9 cellular contexts compared by ENCODE assay signal in the genomic region with DNA sequence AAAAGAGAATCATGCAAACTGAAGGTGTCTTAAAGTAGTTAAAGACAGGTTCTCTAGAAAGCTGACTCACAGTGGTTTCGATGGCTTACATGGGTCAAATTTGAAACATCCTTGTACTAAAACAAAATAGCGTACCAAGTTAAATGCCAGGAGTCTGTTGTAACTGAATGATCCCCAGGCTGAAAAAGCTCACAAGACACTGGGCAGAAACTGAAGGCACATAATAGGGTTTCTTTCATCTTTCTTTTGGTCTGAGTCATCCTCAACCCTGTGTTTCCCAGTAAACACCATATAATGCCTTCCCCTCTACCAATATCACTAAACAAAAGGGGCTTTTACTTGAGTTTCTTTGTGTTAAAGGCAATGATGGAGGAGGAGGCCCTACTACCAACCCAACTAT. TPM values are rescaled to one million over a fixed set of nuclear protein-coding genes. Genes with fewer than 3 reads are reported as not detected.
DNase-seq lines count a peak whose midpoint lies in the region; ATAC-seq and TF ChIP-seq lines count a peak whose summit lies in the region.
"Had no signal": no experiment of that assay in that cellular context is flagged by ENCODE, and none has a peak within 500 bp of the region (broad histone marks: within the 10 kb centered on the region; RNA-seq: fewer than 3 reads in every experiment).

No MANE protein-coding gene starts in this region.

- no peak overlapping the region for H3K4me3 Mint-ChIP-seq in activated CD8-positive, alpha-beta memory T cell treated with anti-CD3 and anti-CD28 coated beads, Interleukin-2, amount 10 ng/mL, durations not matched to agents 7 days and 5 days
- no peak overlapping the region for H3K4me3 Mint-ChIP-seq in stimulated activated naive B cell treated with anti-CD40 and anti-IgM and Interleukin-4, amounts not matched to agents 10 μg/mL and 1 μg/mL and 100 μg/mL, for 72 hours
- H3K4me3 Mint-ChIP-seq in CD8-positive, alpha-beta memory T cell: no peak overlapping the region
- H3K4me3 Mint-ChIP-seq in activated naive CD4-positive, alpha-beta T cell treated with anti-CD3 and anti-CD28 coated beads, Interleukin-2, amount 10 ng/mL, durations not matched to agents 7 days and 5 days: no peak overlapping the region

- no peaks in the 10 kb centered on the region for H3K9me3 ChIP-seq in CD8-positive, alpha-beta memory T cell (ENCODE audit: low read length)

- POLR2A ChIA-PET in CD8-positive, alpha-beta memory T cell (lab: Charles Lee): no interaction called here

- TF ChIP-seq CTCF in astrocyte of the cerebellum (IDR thresholded peaks at IDR 0.05; ENCODE audit: low read depth, low read length, missing control alignments): no peak

- in situ Hi-C loops in astrocyte of the cerebellum (cut with HindIII; ENCODE audit: low sequenced_read_pairs): no loop called here

- no peaks in the 10 kb centered on the region for H3K4me1 ChIP-seq in CD8-positive, alpha-beta memory T cell (ENCODE audit: insufficient read depth, low read length)

- CTCF ChIA-PET in activated CD8-positive, alpha-beta memory T cell treated with anti-CD3 and anti-CD28 coated beads, Interleukin-2, amount 10 ng/mL, durations not matched to agents 7 days and 5 days (lab: Charles Lee): interaction anchor here (1.0 to 1.7 kb wide), 3 partner anchors 12 to 77 kb away, joined by 3 read pairs; partner anchors contain the start of gene RBM25
- CTCF ChIA-PET in CD8-positive, alpha-beta memory T cell (lab: Charles Lee): no interaction called here
- CTCF ChIA-PET in activated naive CD4-positive, alpha-beta T cell treated with anti-CD3 and anti-CD28 coated beads, Interleukin-2, amount 10 ng/mL, durations not matched to agents 7 days and 5 days (lab: Charles Lee): no interaction called here

- no peak overlapping the region for H3K27ac ChIP-seq in CD8-positive, alpha-beta memory T cell (ENCODE audit: low read depth, low read length)

- H3K9me3 Mint-ChIP-seq in activated CD8-positive, alpha-beta memory T cell treated with anti-CD3 and anti-CD28 coated beads, Interleukin-2, amount 10 ng/mL, durations not matched to agents 7 days and 5 days (ENCODE audit: low read depth): no peaks in the 10 kb centered on the region
- no peaks in the 10 kb centered on the region for H3K9me3 Mint-ChIP-seq in stimulated activated naive B cell treated with anti-CD40 and anti-IgM and Interleukin-4, amounts not matched to agents 10 μg/mL and 1 μg/mL and 100 μg/mL, for 72 hours
- H3K9me3 Mint-ChIP-seq in CD8-positive, alpha-beta memory T cell: no peaks in the 10 kb centered on the region
- no peaks in the 10 kb centered on the region for H3K9me3 Mint-ChIP-seq in activated naive CD4-positive, alpha-beta T cell treated with anti-CD3 and anti-CD28 coated beads, Interleukin-2, amount 10 ng/mL, durations not matched to agents 7 days and 5 days

- DNase-seq in activated CD8-positive, alpha-beta memory T cell treated with anti-CD3 and anti-CD28 coated beads, Interleukin-2, amount 10 ng/mL, durations not matched to agents 7 days and 5 days: peak; percentile 46
- no peak for DNase-seq in activated CD8-positive, alpha-beta memory T cell treated with anti-CD3 and anti-CD28 coated beads, Interleukin-2, amount 50 U/mL, for 48 hours
- DNase-seq in astrocyte of the cerebellum (ENCODE audit: low read depth) (peak; percentile 20), COR-L47 (lab: John Stamatoyannopoulos, UW) (no peak)
- DNase-seq in stimulated activated naive B cell treated with anti-CD40 and anti-IgM and Interleukin-4, amounts not matched to agents 10 μg/mL and 1 μg/mL and 100 μg/mL, for 72 hours: no peak
- no peak for DNase-seq in CD8-positive, alpha-beta memory T cell
- no peak for DNase-seq in activated naive CD4-positive, alpha-beta T cell treated with anti-CD3 and anti-CD28 coated beads, Interleukin-2, amount 10 ng/mL, durations not matched to agents 7 days and 5 days
- DNase-seq: dermis blood vessel endothelial cell had no signal

- H3K36me3 Mint-ChIP-seq in activated CD8-positive, alpha-beta memory T cell treated with anti-CD3 and anti-CD28 coated beads, Interleukin-2, amount 10 ng/mL, durations not matched to agents 7 days and 5 days: peaks cover 44% of the 10 kb centered on the region
- H3K36me3 Mint-ChIP-seq in stimulated activated naive B cell treated with anti-CD40 and anti-IgM and Interleukin-4, amounts not matched to agents 10 μg/mL and 1 μg/mL and 100 μg/mL, for 72 hours: peaks cover 36 to 48% of the 10 kb centered on the region in 2 donors
- peaks cover 15 to 59% (median 35%) of the 10 kb centered on the region in 3 donors for H3K36me3 Mint-ChIP-seq in CD8-positive, alpha-beta memory T cell
- peaks cover 51% of the 10 kb centered on the region for H3K36me3 Mint-ChIP-seq in activated naive CD4-positive, alpha-beta T cell treated with anti-CD3 and anti-CD28 coated beads, Interleukin-2, amount 10 ng/mL, durations not matched to agents 7 days and 5 days

- no peaks in the 10 kb centered on the region for H3K27me3 Mint-ChIP-seq in activated CD8-positive, alpha-beta memory T cell treated with anti-CD3 and anti-CD28 coated beads, Interleukin-2, amount 10 ng/mL, durations not matched to agents 7 days and 5 days
- no peaks in the 10 kb centered on the region for H3K27me3 Mint-ChIP-seq in stimulated activated naive B cell treated with anti-CD40 and anti-IgM and Interleukin-4, amounts not matched to agents 10 μg/mL and 1 μg/mL and 100 μg/mL, for 72 hours
- H3K27me3 Mint-ChIP-seq in CD8-positive, alpha-beta memory T cell: no peaks in the 10 kb centered on the region
- H3K27me3 Mint-ChIP-seq in activated naive CD4-positive, alpha-beta T cell treated with anti-CD3 and anti-CD28 coated beads, Interleukin-2, amount 10 ng/mL, durations not matched to agents 7 days and 5 days: no peaks in the 10 kb centered on the region

- no peaks in the 10 kb centered on the region for H3K27me3 ChIP-seq in CD8-positive, alpha-beta memory T cell (ENCODE audit: insufficient read depth, low read length, poor library complexity, severe bottlenecking)

- H3K36me3 ChIP-seq in CD8-positive, alpha-beta memory T cell (ENCODE audit: insufficient read depth, low read length): no peaks in the 10 kb centered on the region

- H3K4me1 Mint-ChIP-seq in activated CD8-positive, alpha-beta memory T cell treated with anti-CD3 and anti-CD28 coated beads, Interleukin-2, amount 10 ng/mL, durations not matched to agents 7 days and 5 days: peaks cover 31% of the 10 kb centered on the region
- H3K4me1 Mint-ChIP-seq in stimulated activated naive B cell treated with anti-CD40 and anti-IgM and Interleukin-4, amounts not matched to agents 10 μg/mL and 1 μg/mL and 100 μg/mL, for 72 hours: peaks cover 14 to 38% of the 10 kb centered on the region in 2 donors
- H3K4me1 Mint-ChIP-seq in CD8-positive, alpha-beta memory T cell: peaks cover 31 to 55% (median 52%) of the 10 kb centered on the region in 3 donors
- peaks cover 27% of the 10 kb centered on the region for H3K4me1 Mint-ChIP-seq in activated naive CD4-positive, alpha-beta T cell treated with anti-CD3 and anti-CD28 coated beads, Interleukin-2, amount 10 ng/mL, durations not matched to agents 7 days and 5 days

- H3K27ac Mint-ChIP-seq in activated CD8-positive, alpha-beta memory T cell treated with anti-CD3 and anti-CD28 coated beads, Interleukin-2, amount 10 ng/mL, durations not matched to agents 7 days and 5 days: peak overlapping the region; percentile 71
- H3K27ac Mint-ChIP-seq in stimulated activated naive B cell treated with anti-CD40 and anti-IgM and Interleukin-4, amounts not matched to agents 10 μg/mL and 1 μg/mL and 100 μg/mL, for 72 hours: no peak overlapping the region
- H3K27ac Mint-ChIP-seq in CD8-positive, alpha-beta memory T cell: peak overlapping the region in 2 of 8 donors; percentile 29 to 72
- no peak overlapping the region for H3K27ac Mint-ChIP-seq in activated naive CD4-positive, alpha-beta T cell treated with anti-CD3 and anti-CD28 coated beads, Interleukin-2, amount 10 ng/mL, durations not matched to agents 7 days and 5 days

- H3K4me3 ChIP-seq in astrocyte of the cerebellum (ENCODE audit: low read depth, low read length): no peak overlapping the region
- no peak overlapping the region for H3K4me3 ChIP-seq in CD8-positive, alpha-beta memory T cell (ENCODE audit: low read length)

- peak; percentile 89 for ATAC-seq in activated CD8-positive, alpha-beta memory T cell treated with anti-CD3 and anti-CD28 coated beads, Interleukin-2, amount 10 ng/mL, durations not matched to agents 7 days and 5 days
- peak; percentile 75 for ATAC-seq in HG03045 (IDR thresholded peaks at IDR 0.05; ENCODE audit: unreplicated experiment)
- ATAC-seq in stimulated activated naive B cell treated with anti-CD40 and anti-IgM and Interleukin-4, amounts not matched to agents 10 μg/mL and 1 μg/mL and 100 μg/mL, for 72 hours (replicated peaks): peak; percentile 81

RNA-seq across cellular contexts. Expression of gene ZFYVE1, which starts 12.8 kb away (rescaled TPM):
- 10 to 100 TPM; 13.9 to 14.7 TPM for total RNA-seq in activated CD8-positive, alpha-beta memory T cell treated with anti-CD3 and anti-CD28 coated beads, Interleukin-2, amount 10 ng/mL, durations not matched to agents 7 days and 5 days
- 10 to 100 TPM; 11.7 to 11.8 TPM for total RNA-seq in CD8-positive, alpha-beta memory T cell
- polyA plus RNA-seq in CD8-positive, alpha-beta memory T cell: 7.8 TPM

RNA-seq across cellular contexts. Expression of gene RBM25, which starts 44.2 kb away (rescaled TPM):
- total RNA-seq in activated CD8-positive, alpha-beta memory T cell treated with anti-CD3 and anti-CD28 coated beads, Interleukin-2, amount 10 ng/mL, durations not matched to agents 7 days and 5 days: 100 to 1,000 TPM; 107 to 117 TPM
- total RNA-seq in CD8-positive, alpha-beta memory T cell: 10 to 100 TPM; 96.5 to 99.2 TPM
- polyA plus RNA-seq in CD8-positive, alpha-beta memory T cell: 67.0 TPM

Comparison
In these comparisons a context has a peak if more than half of its experiments do, and no peak if none do; other contexts are left out.
1. DNase-seq: peak in activated CD8-positive, alpha-beta memory T cell treated with anti-CD3 and anti-CD28 coated beads, Interleukin-2, amount 10 ng/mL, durations not matched to agents 7 days and 5 days (single experiment) and astrocyte of the cerebellum (single experiment); none in activated CD8-positive, alpha-beta memory T cell treated with anti-CD3 and anti-CD28 coated beads, Interleukin-2, amount 50 U/mL, for 48 hours (single experiment), stimulated activated naive B cell treated with anti-CD40 and anti-IgM and Interleukin-4, amounts not matched to agents 10 μg/mL and 1 μg/mL and 100 μg/mL, for 72 hours (single experiment), CD8-positive, alpha-beta memory T cell (0 of 5), activated naive CD4-positive, alpha-beta T cell treated with anti-CD3 and anti-CD28 coated beads, Interleukin-2, amount 10 ng/mL, durations not matched to agents 7 days and 5 days (single experiment) and COR-L47 (single experiment).
2. Peak in every context shown above with its lines, with median percentiles within 50 percentile points of each other: ATAC-seq.